ENCODE assay signal across 11 cellular contexts in genomic region chr11:35013514-35014191, GRCh38.
DNase-seq lines count a peak whose midpoint lies in the region; ATAC-seq and TF ChIP-seq lines count a peak whose summit lies in the region.
"Had no signal": no experiment of that assay in that cellular context is flagged by ENCODE, and none has a peak within 500 bp of the region (broad histone marks: within the 10 kb centered on the region; RNA-seq: fewer than 3 reads in every experiment).

No MANE protein-coding gene starts in this region.

- no peaks in the 10 kb centered on the region for H3K9me3 ChIP-seq in left ventricle myocardium inferior (replicated peaks)
- H3K9me3 ChIP-seq: transverse colon had no signal

- peaks cover 18 to 32% (median 29%) of the 10 kb centered on the region in 4 donors for H3K4me1 Mint-ChIP-seq in naive thymus-derived CD8-positive, alpha-beta T cell

- H3K4me3 Mint-ChIP-seq in naive thymus-derived CD8-positive, alpha-beta T cell, result peak overlapping the region in 5 of 10 donors; percentile 25 to 53 (median 36)
- H3K4me3 Mint-ChIP-seq: nephron had no signal

- POLR2A ChIA-PET in naive thymus-derived CD8-positive, alpha-beta T cell (lab: Charles Lee), result interaction anchor here (0.7 kb wide), 2 partner anchors 33 to 51 kb away, joined by 4 read pairs; no protein-coding TSS in a partner anchor

- peak overlapping the region; percentile 22 to 87 (median 72) for H3K27ac Mint-ChIP-seq in naive thymus-derived CD8-positive, alpha-beta T cell
- H3K27ac Mint-ChIP-seq: nephron had no signal

- peak; percentile 6 to 30 for DNase-seq in activated CD4-positive, alpha-beta T cell treated with anti-CD3 and anti-CD28 coated beads, Interleukin-2, amount 50 U/mL, for 24 hours (ENCODE audit: low read depth in 1 of 2, low spot score in 1 of 2)
- DNase-seq in naive thymus-derived CD8-positive, alpha-beta T cell, result peak in 4 of 10 donors; percentile 14 to 40 (median 29)
- no peak for DNase-seq in NCI-H1436 treated with DMSO at 0.1 percent for 48 hours (lab: John Stamatoyannopoulos, UW)
- no peak for DNase-seq in DMS 273 treated with DMSO at 0.1 percent for 48 hours (lab: John Stamatoyannopoulos, UW)
- no peak for DNase-seq in globus pallidus (ENCODE audit: low spot score)
- DNase-seq in left ventricle myocardium inferior, result no peak
- DNase-seq: NCI-H748 treated with DMSO at 0.1 percent for 48 hours, transverse colon had no signal

- no peaks in the 10 kb centered on the region for H3K36me3 Mint-ChIP-seq in naive thymus-derived CD8-positive, alpha-beta T cell

- no peaks in the 10 kb centered on the region for H3K27me3 ChIP-seq in left ventricle myocardium inferior (ENCODE audit: low read depth)
- H3K27me3 ChIP-seq: transverse colon had no signal

- intact Hi-C loops in left ventricle myocardium inferior (cut with micrococcal nuclease), result no loop called here

- H3K4me3 ChIP-seq in left ventricle myocardium inferior, result no peak overlapping the region
- H3K4me3 ChIP-seq: transverse colon had no signal

- ATAC-seq in GM18520 (IDR thresholded peaks at IDR 0.05; ENCODE audit: unreplicated experiment), result peak; percentile 34
- peak; percentile 47 for ATAC-seq in HG02759 (IDR thresholded peaks at IDR 0.05; ENCODE audit: unreplicated experiment)
- ATAC-seq in naive thymus-derived CD8-positive, alpha-beta T cell, result peak; percentile 56 to 68

- H3K4me1 ChIP-seq in left ventricle myocardium inferior, result no peaks in the 10 kb centered on the region

- TF ChIP-seq CTCF in left ventricle myocardium inferior (IDR thresholded peaks at IDR 0.05; ENCODE audit: borderline replicate concordance), result no peak

- no peak overlapping the region for H3K27ac ChIP-seq in left ventricle myocardium inferior (replicated peaks)

- no peaks in the 10 kb centered on the region for H3K36me3 ChIP-seq in left ventricle myocardium inferior
- H3K36me3 ChIP-seq: transverse colon had no signal

- H3K27me3 Mint-ChIP-seq in naive thymus-derived CD8-positive, alpha-beta T cell, result no peaks in the 10 kb centered on the region

- H3K9me3 Mint-ChIP-seq in naive thymus-derived CD8-positive, alpha-beta T cell, result no peaks in the 10 kb centered on the region
- H3K9me3 Mint-ChIP-seq: nephron had no signal

Comparison
In these comparisons a context has a peak if more than half of its experiments do, and no peak if none do; other contexts are left out.
1. DNase-seq: peak in activated CD4-positive, alpha-beta T cell treated with anti-CD3 and anti-CD28 coated beads, Interleukin-2, amount 50 U/mL, for 24 hours (2 of 2); none in NCI-H1436 treated with DMSO at 0.1 percent for 48 hours (single experiment), DMS 273 treated with DMSO at 0.1 percent for 48 hours (single experiment), globus pallidus (single experiment) and left ventricle myocardium inferior (single experiment).
2. Peak in every context shown above with its lines, with median percentiles within 50 percentile points of each other: ATAC-seq.